In genomic region chr14:102481791-102482238, GRCh38 we compare ENCODE assay signal across 1 cellular context.
A peak's percentile ranks its signal among the peaks of the same experiment; 100 is the strongest.
TF ChIP-seq lines count a peak whose summit lies in the region.

No MANE protein-coding gene starts in this region.

TF ChIP-seq in HepG2, 621 proteins besides CTCF, POLR2A, EP300 and RAD21 (continued from another document and continues in another):
- TF ChIP-seq NFE2L2 (IDR thresholded peaks at IDR 0.05; ENCODE audit: low read length) (no peak), ZNF629 (CRISPR knock-in tag; conservative IDR thresholded peaks at IDR 0.05) (no peak), IRF2 (CRISPR knock-in tag; IDR thresholded peaks at IDR 0.05) (0 out of 2 replicates have a peak, but pooled peaks have one; percentile 12), TBX3 (IDR thresholded peaks at IDR 0.05; ENCODE audit: borderline replicate concordance) (0 out of 2 replicates have a peak, but pooled peaks have one; percentile 30), ZNF234 (CRISPR knock-in tag; conservative IDR thresholded peaks at IDR 0.05) (no peak), ZNF543 (CRISPR knock-in tag; IDR thresholded peaks at IDR 0.05) (no peak), ZSCAN9 (CRISPR knock-in tag; IDR thresholded peaks at IDR 0.05; ENCODE audit: borderline replicate concordance) (no peak), BCL6 (CRISPR knock-in tag; IDR thresholded peaks at IDR 0.05) (peak; percentile 42), RARG (CRISPR knock-in tag; IDR thresholded peaks at IDR 0.05; ENCODE audit: low read depth) (no peak), MAZ (IDR thresholded peaks at IDR 0.05; ENCODE audit: borderline replicate concordance, low read depth, low read length) (no peak), MAZ (CRISPR knock-in tag; IDR thresholded peaks at IDR 0.05; ENCODE audit: low read depth) (no peak), RFX1 (IDR thresholded peaks at IDR 0.05) (no peak), GABPA (IDR thresholded peaks at IDR 0.05; ENCODE audit: low read depth, low read length) (no peak), GABPA (CRISPR knock-in tag; IDR thresholded peaks at IDR 0.05; ENCODE audit: low read depth) (no peak), PHF5A (CRISPR knock-in tag; IDR thresholded peaks at IDR 0.05; ENCODE audit: low read depth, unreplicated experiment) (no peak), FOXP1 (IDR thresholded peaks at IDR 0.05) (peak; percentile 50; the same call in 1 of the 2 replicates), FOXP1 (CRISPR knock-in tag; IDR thresholded peaks at IDR 0.05) (peak; percentile 55; the same call in 1 of the 2 replicates), SMYD3 (CRISPR knock-in tag; IDR thresholded peaks at IDR 0.05) (no peak), ZFP36L1 (CRISPR knock-in tag; IDR thresholded peaks at IDR 0.05) (no peak), NCOA5 (CRISPR knock-in tag; IDR thresholded peaks at IDR 0.05) (no peak), ZNF7 (CRISPR knock-in tag; IDR thresholded peaks at IDR 0.05) (no peak), ZNF256 (CRISPR knock-in tag; conservative IDR thresholded peaks at IDR 0.05) (no peak), SOX13 (IDR thresholded peaks at IDR 0.05) (peak; percentile 49), SOX13 (CRISPR knock-in tag; conservative IDR thresholded peaks at IDR 0.05 in 1 of 2, IDR thresholded peaks at IDR 0.05 in 1 of 2) (peak in 1 of 2 experiments; percentile 89; a peak in 2 of 4 replicates), ATF2 (CRISPR knock-in tag; IDR thresholded peaks at IDR 0.05) (no peak), FOXO1 (CRISPR knock-in tag; IDR thresholded peaks at IDR 0.05) (peak; percentile 7; the same call in 1 of the 2 replicates), RXRB (CRISPR knock-in tag; IDR thresholded peaks at IDR 0.05; ENCODE audit: borderline replicate concordance) (peak; percentile 35; the same call in 1 of the 2 replicates), BORCS8-MEF2B (CRISPR knock-in tag; IDR thresholded peaks at IDR 0.05) (no peak), KAT8 (CRISPR knock-in tag; IDR thresholded peaks at IDR 0.05) (no peak), IKZF4 (CRISPR knock-in tag; IDR thresholded peaks at IDR 0.05; ENCODE audit: borderline replicate concordance, low read depth, not compliant biosample characterization) (no peak), ZNF530 (CRISPR knock-in tag; IDR thresholded peaks at IDR 0.05; ENCODE audit: low read depth) (no peak), ZNF326 (CRISPR knock-in tag; IDR thresholded peaks at IDR 0.05; ENCODE audit: borderline replicate concordance) (no peak), TAF1 (CRISPR knock-in tag; IDR thresholded peaks at IDR 0.05) (no peak), ERF (CRISPR knock-in tag; IDR thresholded peaks at IDR 0.05) (0 out of 2 replicates have a peak, but pooled peaks have one; percentile 40), RAD51 (IDR thresholded peaks at IDR 0.05; ENCODE audit: borderline replicate concordance) (no peak), MLLT10 (CRISPR knock-in tag; IDR thresholded peaks at IDR 0.05) (no peak), NR2F1 (CRISPR knock-in tag; IDR thresholded peaks at IDR 0.05) (no peak), PATZ1 (CRISPR knock-in tag; IDR thresholded peaks at IDR 0.05) (no peak), ZKSCAN1 (IDR thresholded peaks at IDR 0.05; ENCODE audit: low read length) (no peak), ZNF556 (CRISPR knock-in tag; IDR thresholded peaks at IDR 0.05; ENCODE audit: borderline replicate concordance) (no peak), FIP1L1 (IDR thresholded peaks at IDR 0.05; ENCODE audit: borderline replicate concordance, insufficient read depth, low read depth, low read length) (no peak), ZNF883 (CRISPR knock-in tag; IDR thresholded peaks at IDR 0.05; ENCODE audit: not compliant biosample characterization) (no peak), RERE (CRISPR knock-in tag; IDR thresholded peaks at IDR 0.05; ENCODE audit: low read depth) (0 out of 2 replicates have a peak, but pooled peaks have one; percentile 31), ZNF207 (IDR thresholded peaks at IDR 0.05; ENCODE audit: borderline replicate concordance) (no peak), ZC3H4 (CRISPR knock-in tag; IDR thresholded peaks at IDR 0.05; ENCODE audit: borderline replicate concordance) (no peak), ZNF136 (CRISPR knock-in tag; IDR thresholded peaks at IDR 0.05; ENCODE audit: low read depth) (no peak), ZMYM3 (CRISPR knock-in tag; IDR thresholded peaks at IDR 0.05) (peak; percentile 98), FOXC1 (CRISPR knock-in tag; IDR thresholded peaks at IDR 0.05; ENCODE audit: borderline replicate concordance) (no peak), ZNF572 (CRISPR knock-in tag; IDR thresholded peaks at IDR 0.05) (no peak), ZNF776 (CRISPR knock-in tag; IDR thresholded peaks at IDR 0.05) (no peak), PLRG1 (conservative IDR thresholded peaks at IDR 0.05) (no peak), GPBP1L1 (CRISPR knock-in tag; IDR thresholded peaks at IDR 0.05) (no peak), ZNF563 (CRISPR knock-in tag; IDR thresholded peaks at IDR 0.05) (no peak), ZNF251 (CRISPR knock-in tag; IDR thresholded peaks at IDR 0.05) (no peak), ZIK1 (CRISPR knock-in tag; IDR thresholded peaks at IDR 0.05; ENCODE audit: borderline replicate concordance, low read depth) (no peak), DR1 (CRISPR knock-in tag; IDR thresholded peaks at IDR 0.05) (no peak), SALL1 (CRISPR knock-in tag; IDR thresholded peaks at IDR 0.05) (peak; percentile 47), ZNF672 (CRISPR knock-in tag; IDR thresholded peaks at IDR 0.05) (no peak), SMAD1 (CRISPR knock-in tag; IDR thresholded peaks at IDR 0.05; ENCODE audit: borderline replicate concordance, low read depth) (no peak), NBN (conservative IDR thresholded peaks at IDR 0.05) (no peak)
- TF ChIP-seq, protein P1, sequence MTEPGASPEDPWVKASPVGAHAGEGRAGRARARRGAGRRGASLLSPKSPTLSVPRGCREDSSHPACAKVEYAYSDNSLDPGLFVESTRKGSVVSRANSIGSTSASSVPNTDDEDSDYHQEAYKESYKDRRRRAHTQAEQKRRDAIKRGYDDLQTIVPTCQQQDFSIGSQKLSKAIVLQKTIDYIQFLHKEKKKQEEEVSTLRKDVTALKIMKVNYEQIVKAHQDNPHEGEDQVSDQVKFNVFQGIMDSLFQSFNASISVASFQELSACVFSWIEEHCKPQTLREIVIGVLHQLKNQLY (CRISPR knock-in tag; IDR thresholded peaks at IDR 0.05), result peak; percentile 37
- TF ChIP-seq, protein P2, sequence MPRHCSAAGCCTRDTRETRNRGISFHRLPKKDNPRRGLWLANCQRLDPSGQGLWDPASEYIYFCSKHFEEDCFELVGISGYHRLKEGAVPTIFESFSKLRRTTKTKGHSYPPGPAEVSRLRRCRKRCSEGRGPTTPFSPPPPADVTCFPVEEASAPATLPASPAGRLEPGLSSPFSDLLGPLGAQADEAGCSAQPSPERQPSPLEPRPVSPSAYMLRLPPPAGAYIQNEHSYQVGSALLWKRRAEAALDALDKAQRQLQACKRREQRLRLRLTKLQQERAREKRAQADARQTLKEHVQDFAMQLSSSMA (CRISPR knock-in tag; IDR thresholded peaks at IDR 0.05), result no peak
- TF ChIP-seq, protein P3, sequence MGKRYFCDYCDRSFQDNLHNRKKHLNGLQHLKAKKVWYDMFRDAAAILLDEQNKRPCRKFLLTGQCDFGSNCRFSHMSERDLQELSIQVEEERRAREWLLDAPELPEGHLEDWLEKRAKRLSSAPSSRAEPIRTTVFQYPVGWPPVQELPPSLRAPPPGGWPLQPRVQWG (CRISPR knock-in tag; IDR thresholded peaks at IDR 0.05; ENCODE audit: borderline replicate concordance, low read depth), result no peak
- TF ChIP-seq, protein P4, sequence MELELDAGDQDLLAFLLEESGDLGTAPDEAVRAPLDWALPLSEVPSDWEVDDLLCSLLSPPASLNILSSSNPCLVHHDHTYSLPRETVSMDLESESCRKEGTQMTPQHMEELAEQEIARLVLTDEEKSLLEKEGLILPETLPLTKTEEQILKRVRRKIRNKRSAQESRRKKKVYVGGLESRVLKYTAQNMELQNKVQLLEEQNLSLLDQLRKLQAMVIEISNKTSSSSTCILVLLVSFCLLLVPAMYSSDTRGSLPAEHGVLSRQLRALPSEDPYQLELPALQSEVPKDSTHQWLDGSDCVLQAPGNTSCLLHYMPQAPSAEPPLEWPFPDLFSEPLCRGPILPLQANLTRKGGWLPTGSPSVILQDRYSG (CRISPR knock-in tag; IDR thresholded peaks at IDR 0.05), result no peak
- TF ChIP-seq, protein P5, sequence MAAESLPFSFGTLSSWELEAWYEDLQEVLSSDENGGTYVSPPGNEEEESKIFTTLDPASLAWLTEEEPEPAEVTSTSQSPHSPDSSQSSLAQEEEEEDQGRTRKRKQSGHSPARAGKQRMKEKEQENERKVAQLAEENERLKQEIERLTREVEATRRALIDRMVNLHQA (CRISPR knock-in tag; IDR thresholded peaks at IDR 0.05), result no peak
- TF ChIP-seq, protein P6, sequence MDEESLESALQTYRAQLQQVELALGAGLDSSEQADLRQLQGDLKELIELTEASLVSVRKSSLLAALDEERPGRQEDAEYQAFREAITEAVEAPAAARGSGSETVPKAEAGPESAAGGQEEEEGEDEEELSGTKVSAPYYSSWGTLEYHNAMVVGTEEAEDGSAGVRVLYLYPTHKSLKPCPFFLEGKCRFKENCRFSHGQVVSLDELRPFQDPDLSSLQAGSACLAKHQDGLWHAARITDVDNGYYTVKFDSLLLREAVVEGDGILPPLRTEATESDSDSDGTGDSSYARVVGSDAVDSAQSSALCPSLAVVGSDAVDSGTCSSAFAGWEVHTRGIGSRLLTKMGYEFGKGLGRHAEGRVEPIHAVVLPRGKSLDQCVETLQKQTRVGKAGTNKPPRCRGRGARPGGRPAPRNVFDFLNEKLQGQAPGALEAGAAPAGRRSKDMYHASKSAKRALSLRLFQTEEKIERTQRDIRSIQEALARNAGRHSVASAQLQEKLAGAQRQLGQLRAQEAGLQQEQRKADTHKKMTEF (CRISPR knock-in tag; IDR thresholded peaks at IDR 0.05), result peak; percentile 62; the same call in 1 of the 2 replicates
